8 cellular contexts compared by ENCODE assay signal in genomic region chr17:17663160-17664072, GRCh38. TPM values are rescaled to one million over a fixed set of nuclear protein-coding genes. Genes with fewer than 3 reads are reported as not detected.
DNase-seq lines count a peak whose midpoint lies in the region; ATAC-seq and TF ChIP-seq lines count a peak whose summit lies in the region.

No MANE protein-coding gene starts in this region.

- peak overlapping the region; percentile 39 for H3K27ac Mint-ChIP-seq in activated CD8-positive, alpha-beta memory T cell treated with anti-CD3 and anti-CD28 coated beads, Interleukin-2, amount 10 ng/mL, durations not matched to agents 7 days and 5 days

- CTCF ChIA-PET in activated CD8-positive, alpha-beta memory T cell treated with anti-CD3 and anti-CD28 coated beads, Interleukin-2, amount 10 ng/mL, durations not matched to agents 7 days and 5 days (lab: Charles Lee), result interaction anchor here (1.5 to 1.9 kb wide), 3 partner anchors 9 to 21 kb away, joined by 4 to 8 read pairs (median 5); no protein-coding TSS in a partner anchor

- peaks cover 10% of the 10 kb centered on the region for H3K27me3 Mint-ChIP-seq in activated CD8-positive, alpha-beta memory T cell treated with anti-CD3 and anti-CD28 coated beads, Interleukin-2, amount 10 ng/mL, durations not matched to agents 7 days and 5 days

- no peak overlapping the region for H3K4me3 ChIP-seq in epithelial cell of esophagus (ENCODE audit: low read length)
- H3K4me3 ChIP-seq in upper lobe of right lung, result no peak overlapping the region

- H3K4me1 ChIP-seq in upper lobe of right lung, result no peaks in the 10 kb centered on the region

- H3K4me1 Mint-ChIP-seq in activated CD8-positive, alpha-beta memory T cell treated with anti-CD3 and anti-CD28 coated beads, Interleukin-2, amount 10 ng/mL, durations not matched to agents 7 days and 5 days, result peaks cover 19% of the 10 kb centered on the region

- no peak overlapping the region for H3K4me3 Mint-ChIP-seq in activated CD8-positive, alpha-beta memory T cell treated with anti-CD3 and anti-CD28 coated beads, Interleukin-2, amount 10 ng/mL, durations not matched to agents 7 days and 5 days

- H3K27ac ChIP-seq in upper lobe of right lung, result no peak overlapping the region

- DNase-seq in NCI-H2196 (lab: John Stamatoyannopoulos, UW; ENCODE audit: unreplicated experiment) (peak; percentile 28), NCI-H2196 treated with DMSO at 0.1 percent for 48 hours (lab: John Stamatoyannopoulos, UW; ENCODE audit: unreplicated experiment) (no peak), NCI-H82 treated with DMSO at 0.1 percent for 48 hours (lab: John Stamatoyannopoulos, UW; ENCODE audit: unreplicated experiment) (peak; percentile 69), epithelial cell of esophagus (ENCODE audit: low read depth) (peak; percentile 94), occipital lobe (lab: John Stamatoyannopoulos, UW) (peak; percentile 57), upper lobe of right lung (no peak)
- DNase-seq in activated CD8-positive, alpha-beta memory T cell treated with anti-CD3 and anti-CD28 coated beads, Interleukin-2, amount 10 ng/mL, durations not matched to agents 7 days and 5 days, result peak; percentile 94

- no peaks in the 10 kb centered on the region for H3K36me3 ChIP-seq in upper lobe of right lung

- no peaks in the 10 kb centered on the region for H3K9me3 ChIP-seq in upper lobe of right lung

- H3K27me3 ChIP-seq in upper lobe of right lung, result no peaks in the 10 kb centered on the region

- peak; percentile 85 for ATAC-seq in HG02884 (IDR thresholded peaks at IDR 0.05; ENCODE audit: unreplicated experiment)
- peak; percentile 99 for ATAC-seq in activated CD8-positive, alpha-beta memory T cell treated with anti-CD3 and anti-CD28 coated beads, Interleukin-2, amount 10 ng/mL, durations not matched to agents 7 days and 5 days
- peak; percentile 69 for ATAC-seq in upper lobe of right lung

- intact Hi-C loops in upper lobe of right lung (cut with DNase I), result no loop called here

- H3K9me3 Mint-ChIP-seq in activated CD8-positive, alpha-beta memory T cell treated with anti-CD3 and anti-CD28 coated beads, Interleukin-2, amount 10 ng/mL, durations not matched to agents 7 days and 5 days (ENCODE audit: low read depth), result peaks cover 3% of the 10 kb centered on the region

- no peaks in the 10 kb centered on the region for H3K36me3 Mint-ChIP-seq in activated CD8-positive, alpha-beta memory T cell treated with anti-CD3 and anti-CD28 coated beads, Interleukin-2, amount 10 ng/mL, durations not matched to agents 7 days and 5 days

- TF ChIP-seq CTCF in epithelial cell of esophagus (IDR thresholded peaks at IDR 0.05; ENCODE audit: insufficient read depth, low read depth, low read length, missing control alignments) (no peak), upper lobe of right lung (IDR thresholded peaks at IDR 0.05) (no peak)

RNA-seq across cellular contexts. Expression of gene RAI1, which starts 17.8 kb away (rescaled TPM):
- 10 to 100 TPM; 17.4 to 24.4 TPM for total RNA-seq in activated CD8-positive, alpha-beta memory T cell treated with anti-CD3 and anti-CD28 coated beads, Interleukin-2, amount 10 ng/mL, durations not matched to agents 7 days and 5 days
- 14.3 TPM for total RNA-seq in occipital lobe
- total RNA-seq in upper lobe of right lung, result 38.1 TPM

Comparison
In these comparisons a context has a peak if more than half of its experiments do, and no peak if none do; other contexts are left out.
1. DNase-seq: peak in NCI-H2196 (single experiment), NCI-H82 treated with DMSO at 0.1 percent for 48 hours (single experiment), activated CD8-positive, alpha-beta memory T cell treated with anti-CD3 and anti-CD28 coated beads, Interleukin-2, amount 10 ng/mL, durations not matched to agents 7 days and 5 days (single experiment), epithelial cell of esophagus (single experiment) and occipital lobe (single experiment); none in NCI-H2196 treated with DMSO at 0.1 percent for 48 hours (single experiment) and upper lobe of right lung (single experiment).
2. Peak in every context shown above with its lines, with median percentiles within 50 percentile points of each other: ATAC-seq.